ENCODE assay signal across 8 cellular contexts in the genomic region with DNA sequence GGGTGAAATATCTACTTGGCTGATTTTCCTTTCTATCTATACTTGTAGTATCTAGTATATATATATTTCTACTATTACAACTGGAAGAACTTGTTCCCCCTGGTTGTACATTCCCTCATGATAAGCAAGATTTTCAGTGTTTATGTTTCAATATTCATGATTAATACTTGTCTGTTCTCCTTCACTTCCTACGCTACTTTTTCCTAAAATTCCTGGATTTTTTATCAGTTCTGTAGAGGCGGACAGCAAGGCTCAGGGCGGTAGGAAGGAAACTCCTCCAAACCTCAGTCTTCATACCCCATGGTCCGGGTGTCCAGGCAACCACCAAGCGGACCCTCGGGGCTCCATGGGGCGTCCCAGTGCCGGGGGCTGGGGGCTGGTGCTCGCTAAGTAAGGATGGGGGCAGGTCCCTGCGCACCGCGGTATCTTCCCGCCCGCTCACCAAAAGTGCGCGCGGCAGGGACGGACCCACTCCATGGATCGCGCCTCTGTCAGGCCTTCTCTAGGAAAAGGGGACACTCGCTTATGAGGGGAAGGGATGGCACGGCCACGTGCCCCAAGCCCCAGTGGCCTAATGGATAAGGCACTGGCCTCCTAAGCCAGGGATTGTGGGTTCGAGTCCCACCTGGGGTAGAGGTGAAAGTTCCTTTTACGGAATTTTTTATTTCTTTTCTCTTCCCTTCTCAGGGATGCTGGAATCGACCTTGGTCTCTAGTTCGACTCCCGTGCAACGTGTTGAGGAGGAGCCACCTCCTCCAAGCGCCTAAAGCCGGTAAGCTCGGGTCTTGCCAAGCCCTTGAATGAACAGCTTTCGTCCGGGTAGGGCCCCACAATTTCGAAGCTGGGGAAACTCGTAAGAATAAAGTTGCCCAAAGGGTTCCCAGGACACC. TPM values are rescaled to one million over a fixed set of nuclear protein-coding genes. Genes with fewer than 3 reads are reported as not detected.
A peak's percentile ranks its signal among the peaks of the same experiment; 100 is the strongest.
DNase-seq lines count a peak whose midpoint lies in the region; ATAC-seq and TF ChIP-seq lines count a peak whose summit lies in the region.

No MANE protein-coding gene starts in this region.

- peak overlapping the region; percentile 92 for H2AFZ ChIP-seq in osteoblast (ENCODE audit: low read length)

- TF ChIP-seq CTCF in DOHH2 (IDR thresholded peaks at IDR 0.05; ENCODE audit: low read depth, low read length, poor library complexity, severe bottlenecking) = no peak
- no peak for TF ChIP-seq CTCF in osteoblast (IDR thresholded peaks at IDR 0.05; ENCODE audit: extremely low read depth, low read depth, low read length)
- TF ChIP-seq CTCF in suprapubic skin (IDR thresholded peaks at IDR 0.05) = no peak

- peak overlapping the region; percentile 91 for H3K4me3 ChIP-seq in DOHH2 (ENCODE audit: low read length)
- H3K4me3 ChIP-seq in osteoblast (ENCODE audit: insufficient read depth, low read length) = peak overlapping the region; percentile 93
- H3K4me3 ChIP-seq in suprapubic skin = peak overlapping the region; percentile 59

- under 1% methylated on average over 31 of the region's 36 CpGs for WGBS in suprapubic skin

- DNase-seq in NCI-H128 (lab: John Stamatoyannopoulos, UW; ENCODE audit: unreplicated experiment) (peak; percentile 76), SW 1271 (lab: John Stamatoyannopoulos, UW) (peak; percentile 82 to 90), Right ventricle myocardium inferior (ENCODE audit: missing footprints) (peak; percentile 91), osteoblast (ENCODE audit: insufficient read length, low spot score, missing footprints) (peak; percentile 93), suprapubic skin (ENCODE audit: low spot score in 2 of 2) (peak; percentile 95 to 96)
- DNase-seq in activated naive CD8-positive, alpha-beta T cell treated with anti-CD3 and anti-CD28 coated beads, Interleukin-2, amount 50 U/mL, for 16 hours (ENCODE audit: low read depth, low spot score) = peak; percentile 83

- peaks cover 3% of the 10 kb centered on the region; the same call in 1 of the 2 replicates for H3F3A ChIP-seq in DOHH2 (ENCODE audit: control insufficient read depth, insufficient read depth)

- peaks cover 19% of the 10 kb centered on the region for H3K27me3 ChIP-seq in DOHH2 (ENCODE audit: control insufficient read depth, low read length)
- no peaks in the 10 kb centered on the region for H3K27me3 ChIP-seq in osteoblast (ENCODE audit: insufficient read depth, low read length)
- no peaks in the 10 kb centered on the region for H3K27me3 ChIP-seq in suprapubic skin

- ATAC-seq in HG02571 (IDR thresholded peaks at IDR 0.05; ENCODE audit: unreplicated experiment) (peak; percentile 36), Right ventricle myocardium inferior (peak; percentile 66)

- no peak for TF ChIP-seq EP300 in suprapubic skin (IDR thresholded peaks at IDR 0.05)

- peak overlapping the region; percentile 96 for H3K4me2 ChIP-seq in DOHH2 (ENCODE audit: low read length)
- H3K4me2 ChIP-seq in osteoblast (ENCODE audit: insufficient read depth, low read length) = peak overlapping the region; percentile 91

- H4K20me1 ChIP-seq in DOHH2 (ENCODE audit: control insufficient read depth, insufficient read depth, low read depth, low read length) = no peaks in the 10 kb centered on the region
- no peaks in the 10 kb centered on the region for H4K20me1 ChIP-seq in osteoblast (ENCODE audit: insufficient read depth, low read length)

- H3K27ac ChIP-seq in DOHH2 (ENCODE audit: low read depth, low read length) (peak overlapping the region; percentile 33), osteoblast (ENCODE audit: low read depth, low read length) (peak overlapping the region; percentile 96), suprapubic skin (peak overlapping the region; percentile 85)

- intact Hi-C loops in Right ventricle myocardium inferior (cut with DNase I) = loop anchor here (2.0 kb wide), 1 partner anchor 21 kb away; the partner anchor contains the start of gene MRPL58

- no peaks in the 10 kb centered on the region; the same call in 1 of the 2 replicates for H3K9me3 ChIP-seq in DOHH2 (ENCODE audit: control insufficient read depth, insufficient read depth, low read length)
- no peaks in the 10 kb centered on the region for H3K9me3 ChIP-seq in osteoblast (ENCODE audit: low read depth, low read length)
- no peaks in the 10 kb centered on the region for H3K9me3 ChIP-seq in suprapubic skin

- no peaks in the 10 kb centered on the region for H3K9me2 ChIP-seq in DOHH2 (replicated peaks; ENCODE audit: control insufficient read depth, low read length)

- no peak for TF ChIP-seq POLR2A in suprapubic skin (IDR thresholded peaks at IDR 0.05)

- H3K79me2 ChIP-seq in DOHH2 (ENCODE audit: control insufficient read depth, low read length) (no peaks in the 10 kb centered on the region), osteoblast (ENCODE audit: insufficient read depth, low read length) (no peaks in the 10 kb centered on the region)

- H3K36me3 ChIP-seq in DOHH2 (ENCODE audit: control insufficient read depth, low read length) (peaks cover 4% of the 10 kb centered on the region), osteoblast (ENCODE audit: insufficient read depth, low read length) (peaks cover 4% of the 10 kb centered on the region), suprapubic skin (peaks cover 9% of the 10 kb centered on the region)

- H3K4me1 ChIP-seq in DOHH2 (ENCODE audit: control insufficient read depth, low read length) (peaks cover 33% of the 10 kb centered on the region), osteoblast (ENCODE audit: insufficient read depth, low read length) (peaks cover 17% of the 10 kb centered on the region), suprapubic skin (peaks cover 46% of the 10 kb centered on the region)

RNA-seq across cellular contexts. Expression of gene ATP5PD, which starts 13.2 kb away (rescaled TPM):
- total RNA-seq in Right ventricle myocardium inferior (863 TPM), osteoblast (240 and 278 TPM in 2 replicates), suprapubic skin (100 to 1,000 TPM; 167 to 312 (median 272) TPM)

RNA-seq across cellular contexts. Expression of gene KCTD2, which starts 13.4 kb away (rescaled TPM):
- 26.7 TPM for total RNA-seq in Right ventricle myocardium inferior
- total RNA-seq in osteoblast = 19.7 and 20.3 TPM in 2 replicates
- total RNA-seq in suprapubic skin = 10 to 100 TPM; 25.3 to 37.7 (median 31.3) TPM

RNA-seq across cellular contexts. Expression of gene MRPL58, which starts 21.1 kb away (rescaled TPM):
- total RNA-seq in Right ventricle myocardium inferior (51.4 TPM), osteoblast (21.2 and 23.5 TPM in 2 replicates), suprapubic skin (10 to 100 TPM; 20.2 to 68.2 (median 46.7) TPM)

RNA-seq across cellular contexts. Expression of gene CDR2L, which starts 46.2 kb away (rescaled TPM):
- 22.1 TPM for total RNA-seq in Right ventricle myocardium inferior
- total RNA-seq in osteoblast = 15.9 and 16.6 TPM in 2 replicates
- total RNA-seq in suprapubic skin = 1 to 10 TPM; 5.6 to 8.6 (median 6.9) TPM

RNA-seq across cellular contexts. Expression of gene SLC16A5, which starts 54.2 kb away (rescaled TPM):
- total RNA-seq in Right ventricle myocardium inferior = 7.1 TPM
- 16.3 and 19.2 TPM in 2 replicates for total RNA-seq in osteoblast
- 10 to 100 TPM; 59.1 to 93.3 (median 61.4) TPM for total RNA-seq in suprapubic skin

Comparison
In these comparisons a context has a peak if more than half of its experiments do, and no peak if none do; other contexts are left out.
1. Peak in every context shown above with its lines: DNase-seq, ATAC-seq, H3K4me3 ChIP-seq and H3K27ac ChIP-seq.
2. H3K27ac ChIP-seq: peak in every context shown above with its lines; median percentile 96 in osteoblast; 85 in suprapubic skin; 33 in DOHH2.